ENCODE assay signal across 8 cellular contexts in genomic region chr22:39319284-39320170, GRCh38. TPM values are rescaled to one million over a fixed set of nuclear protein-coding genes. Genes with fewer than 3 reads are reported as not detected.
A peak's percentile ranks its signal among the peaks of the same experiment; 100 is the strongest.
DNase-seq lines count a peak whose midpoint lies in the region; ATAC-seq and TF ChIP-seq lines count a peak whose summit lies in the region.

TSS of gene RPL3 (minus strand) at chr22:39319623. CDS start at chr22:39319597, 26 bp downstream.

- H2AFZ ChIP-seq in GM23338 = no peak within 1 kb of the TSS

- H3K79me2 ChIP-seq in DOHH2 (ENCODE audit: control insufficient read depth, low read length) (peaks cover 52% of the 10 kb centered on the region), GM23338 (replicated peaks; ENCODE audit: insufficient read depth) (peaks cover 48% of the 10 kb centered on the region)

- H3K4me3 ChIP-seq in DOHH2 (ENCODE audit: low read length) (peak within 1 kb of the TSS; percentile 85), GM23338 (peak within 1 kb of the TSS; percentile 98), LNCaP clone FGC (ENCODE audit: low read depth, low read length) (peak within 1 kb of the TSS; percentile 96), RWPE2 (ENCODE audit: severe bottlenecking) (peak within 1 kb of the TSS; percentile 80), fibroblast of mammary gland (ENCODE audit: control insufficient read depth, low read depth, low read length) (peak within 1 kb of the TSS; percentile 99)

- ATAC-seq in GM23338 (peak; percentile 52), RWPE2 (ENCODE audit: low read depth) (peak; percentile 59), natural killer cell (peak; percentile 77 to 92 (median 81))

- H3K9me3 Mint-ChIP-seq in GM23338 (peaks cover 12% of the 10 kb centered on the region), natural killer cell (no peaks in the 10 kb centered on the region)
- no peaks in the 10 kb centered on the region for H3K9me3 Mint-ChIP-seq in activated T-helper 2 cell treated with anti-CD3 and anti-CD28 coated beads, Interferon-gamma antibody, Interleukin-2, Interleukin-4, amounts not matched to agents 10 μg/mL and 5 μg/mL and 100 μg/mL, durations not matched to agents 14 hours and 24 hours and 36 hours

- no peak for TF ChIP-seq CTCF in DOHH2 (IDR thresholded peaks at IDR 0.05; ENCODE audit: low read depth, low read length, poor library complexity, severe bottlenecking)
- TF ChIP-seq CTCF in GM23338 (conservative IDR thresholded peaks at IDR 0.05; ENCODE audit: low read depth in 2 of 2) = no peak
- no peak for TF ChIP-seq CTCF in LNCaP clone FGC (IDR thresholded peaks at IDR 0.05; ENCODE audit: control insufficient read depth, extremely low read depth, insufficient read depth)
- TF ChIP-seq CTCF in RWPE2 (IDR thresholded peaks at IDR 0.05; ENCODE audit: poor library complexity, severe bottlenecking) = no peak
- no peak for TF ChIP-seq CTCF in fibroblast of mammary gland (conservative IDR thresholded peaks at IDR 0.05; ENCODE audit: control insufficient read depth, insufficient read depth, low read depth, low read length)
- TF ChIP-seq CTCF in natural killer cell (IDR thresholded peaks at IDR 0.05) = no peak

- H3K27me3 ChIP-seq in DOHH2 (ENCODE audit: control insufficient read depth, low read length) (no peaks in the 10 kb centered on the region), GM23338 (ENCODE audit: insufficient read depth) (no peaks in the 10 kb centered on the region), RWPE2 (ENCODE audit: insufficient read depth, poor library complexity, severe bottlenecking) (no peaks in the 10 kb centered on the region)

- H4K20me1 ChIP-seq in DOHH2 (ENCODE audit: control insufficient read depth, insufficient read depth, low read depth, low read length) (peaks cover 40% of the 10 kb centered on the region), GM23338 (replicated peaks; ENCODE audit: insufficient read depth) (peaks cover 42% of the 10 kb centered on the region)

- H3K4me1 ChIP-seq in DOHH2 (ENCODE audit: control insufficient read depth, low read length) (peaks cover 38% of the 10 kb centered on the region), GM23338 (ENCODE audit: insufficient read depth) (peaks cover 31% of the 10 kb centered on the region), RWPE2 (ENCODE audit: insufficient read depth, poor library complexity, severe bottlenecking) (peaks cover 28% of the 10 kb centered on the region)

- peaks cover 51% of the 10 kb centered on the region for H3F3A ChIP-seq in DOHH2 (ENCODE audit: control insufficient read depth, insufficient read depth)
- H3F3A ChIP-seq in GM23338 (replicated peaks; ENCODE audit: low read depth) = peaks cover 52% of the 10 kb centered on the region

- H3K27ac ChIP-seq in DOHH2 (ENCODE audit: low read depth, low read length) = peak within 1 kb of the TSS; percentile 95
- peak within 1 kb of the TSS; percentile 99 for H3K27ac ChIP-seq in GM23338 (ENCODE audit: low read depth)
- H3K27ac ChIP-seq in RWPE2 (ENCODE audit: poor library complexity, severe bottlenecking) = peak within 1 kb of the TSS; percentile 96

- peaks cover 51% of the 10 kb centered on the region for H3K36me3 Mint-ChIP-seq in GM23338 (ENCODE audit: low read depth)
- peaks cover 50% of the 10 kb centered on the region for H3K36me3 Mint-ChIP-seq in activated T-helper 2 cell treated with anti-CD3 and anti-CD28 coated beads, Interferon-gamma antibody, Interleukin-2, Interleukin-4, amounts not matched to agents 10 μg/mL and 5 μg/mL and 100 μg/mL, durations not matched to agents 14 hours and 24 hours and 36 hours (ENCODE audit: low read depth)
- no peaks in the 10 kb centered on the region for H3K36me3 Mint-ChIP-seq in natural killer cell

- H3K27ac Mint-ChIP-seq in GM23338 (peak within 1 kb of the TSS; percentile 100), natural killer cell (peak within 1 kb of the TSS; percentile 99 to 100)
- peak within 1 kb of the TSS; percentile 98 for H3K27ac Mint-ChIP-seq in activated T-helper 2 cell treated with anti-CD3 and anti-CD28 coated beads, Interferon-gamma antibody, Interleukin-2, Interleukin-4, amounts not matched to agents 10 μg/mL and 5 μg/mL and 100 μg/mL, durations not matched to agents 14 hours and 24 hours and 36 hours

- DNase-seq in GM23338 (ENCODE audit: low spot score) = peak; percentile 96
- peak; percentile 89 for DNase-seq in LNCaP clone FGC (ENCODE audit: low read depth)
- peak; percentile 87 for DNase-seq in RWPE2 (ENCODE audit: low spot score)
- DNase-seq in activated T-helper 2 cell treated with anti-CD3 and anti-CD28 coated beads, Interferon-gamma antibody, Interleukin-2, Interleukin-4, amounts not matched to agents 10 μg/mL and 5 μg/mL and 100 μg/mL, durations not matched to agents 14 hours and 24 hours and 36 hours (ENCODE audit: low spot score) = peak; percentile 95
- peak; percentile 99 for DNase-seq in fibroblast of mammary gland (ENCODE audit: low read depth)
- DNase-seq in natural killer cell = peak; percentile 98
- peak; percentile 92 for DNase-seq in stimulated activated naive CD4-positive, alpha-beta T cell treated with Interleukin-2 at 50 U/mL for 16 hours (lab: John Stamatoyannopoulos, UW)

- H3K27me3 Mint-ChIP-seq in GM23338 (ENCODE audit: insufficient read depth, low read depth, poor library complexity) (peaks cover 47% of the 10 kb centered on the region), natural killer cell (ENCODE audit: low read depth in 2 of 2) (no peaks in the 10 kb centered on the region)
- no peaks in the 10 kb centered on the region for H3K27me3 Mint-ChIP-seq in activated T-helper 2 cell treated with anti-CD3 and anti-CD28 coated beads, Interferon-gamma antibody, Interleukin-2, Interleukin-4, amounts not matched to agents 10 μg/mL and 5 μg/mL and 100 μg/mL, durations not matched to agents 14 hours and 24 hours and 36 hours (ENCODE audit: low read depth)

- H3K4me2 ChIP-seq in DOHH2 (ENCODE audit: low read length) (peak within 1 kb of the TSS; percentile 95), GM23338 (peak within 1 kb of the TSS; percentile 100)

- intact Hi-C loops in activated T-helper 2 cell treated with anti-CD3 and anti-CD28 coated beads, Interferon-gamma antibody, Interleukin-2, Interleukin-4, amounts not matched to agents 10 μg/mL and 5 μg/mL and 100 μg/mL, durations not matched to agents 14 hours and 24 hours and 36 hours (cut with micrococcal nuclease) = loop anchor here (1.0 to 5.0 kb wide), 3 partner anchors 82 to 201 kb away; partner anchors contain the start of genes ATF4 and CBX7
- intact Hi-C loops in natural killer cell (cut with micrococcal nuclease) = loop anchor here (1.0 to 5.0 kb wide), 4 partner anchors 80 to 312 kb away; partner anchors contain the start of gene TAB1

- H3K9me3 ChIP-seq in DOHH2 (ENCODE audit: control insufficient read depth, insufficient read depth, low read length) (no peaks in the 10 kb centered on the region), RWPE2 (ENCODE audit: severe bottlenecking) (no peaks in the 10 kb centered on the region)

- H3K4me1 Mint-ChIP-seq in GM23338 = peaks cover 39% of the 10 kb centered on the region
- peaks cover 27% of the 10 kb centered on the region for H3K4me1 Mint-ChIP-seq in activated T-helper 2 cell treated with anti-CD3 and anti-CD28 coated beads, Interferon-gamma antibody, Interleukin-2, Interleukin-4, amounts not matched to agents 10 μg/mL and 5 μg/mL and 100 μg/mL, durations not matched to agents 14 hours and 24 hours and 36 hours (ENCODE audit: low read depth)
- peaks cover 34 to 62% of the 10 kb centered on the region in 2 donors for H3K4me1 Mint-ChIP-seq in natural killer cell

- H3K4me3 Mint-ChIP-seq in GM23338 (peak within 1 kb of the TSS; percentile 100), natural killer cell (peak within 1 kb of the TSS; percentile 99)
- H3K4me3 Mint-ChIP-seq in activated T-helper 2 cell treated with anti-CD3 and anti-CD28 coated beads, Interferon-gamma antibody, Interleukin-2, Interleukin-4, amounts not matched to agents 10 μg/mL and 5 μg/mL and 100 μg/mL, durations not matched to agents 14 hours and 24 hours and 36 hours (ENCODE audit: low read depth) = peak within 1 kb of the TSS; percentile 98

- no peaks in the 10 kb centered on the region for H3K9me2 ChIP-seq in DOHH2 (replicated peaks; ENCODE audit: control insufficient read depth, low read length)
- no peaks in the 10 kb centered on the region for H3K9me2 ChIP-seq in GM23338 (ENCODE audit: insufficient read depth)

- H3K36me3 ChIP-seq in DOHH2 (ENCODE audit: control insufficient read depth, low read length) = peaks cover 52% of the 10 kb centered on the region
- H3K36me3 ChIP-seq in GM23338 (ENCODE audit: insufficient read depth) = peaks cover 44% of the 10 kb centered on the region
- peaks cover 48% of the 10 kb centered on the region for H3K36me3 ChIP-seq in RWPE2 (ENCODE audit: low read depth)

TF ChIP-seq in GM23338, 12 proteins besides CTCF, POLR2A, EP300 and RAD21 (continues in another document):
- TF ChIP-seq EZH2phosphoT487 (IDR thresholded peaks at IDR 0.05; ENCODE audit: unreplicated experiment) (no peak), POLR2AphosphoS5 (IDR thresholded peaks at IDR 0.05; ENCODE audit: low read depth) (peak; percentile 99), JUNB (IDR thresholded peaks at IDR 0.05; ENCODE audit: unreplicated experiment) (peak; percentile 29), STAT1 (IDR thresholded peaks at IDR 0.05; ENCODE audit: unreplicated experiment) (no peak), ZNF114 (CRISPR knock-in tag; IDR thresholded peaks at IDR 0.05) (peak; percentile 100)

RNA-seq across cellular contexts. Expression of gene RPL3, which starts in this region (rescaled TPM):
- total RNA-seq in GM23338 (2014; rRNA removed; shearing (Covaris generic)) = 2,755 and 3,244 TPM in 2 replicates
- 1,846 and 1,983 TPM in 2 replicates for polyA plus RNA-seq in GM23338 (2016; fragmentation: Nextera tagmentation; extraction: Ambion mirVana)
- total RNA-seq in activated T-helper 2 cell treated with anti-CD3 and anti-CD28 coated beads, Interferon-gamma antibody, Interleukin-2, Interleukin-4, amounts not matched to agents 10 μg/mL and 5 μg/mL and 100 μg/mL, durations not matched to agents 14 hours and 24 hours and 36 hours = 2,214 and 2,255 TPM in 2 replicates
- 1,000 to 10,000 TPM; 1,534 to 1,757 (median 1,614) TPM for total RNA-seq in natural killer cell

Comparison
In these comparisons a context has a peak if more than half of its experiments do, and no peak if none do; other contexts are left out.
1. Peak in every context shown above with its lines: DNase-seq, ATAC-seq, H3K4me3 ChIP-seq and H3K27ac ChIP-seq.